ENCODE assay signal across 1 cellular context in genomic region chr16:22973451-22973991, GRCh38.
A peak's percentile ranks its signal among the peaks of the same experiment; 100 is the strongest.
TF ChIP-seq lines count a peak whose summit lies in the region.

No MANE protein-coding gene starts in this region.

TF ChIP-seq in neural cell, 6 proteins besides CTCF, POLR2A, EP300 and RAD21 (continued from another document):
- TF ChIP-seq, protein P1, sequence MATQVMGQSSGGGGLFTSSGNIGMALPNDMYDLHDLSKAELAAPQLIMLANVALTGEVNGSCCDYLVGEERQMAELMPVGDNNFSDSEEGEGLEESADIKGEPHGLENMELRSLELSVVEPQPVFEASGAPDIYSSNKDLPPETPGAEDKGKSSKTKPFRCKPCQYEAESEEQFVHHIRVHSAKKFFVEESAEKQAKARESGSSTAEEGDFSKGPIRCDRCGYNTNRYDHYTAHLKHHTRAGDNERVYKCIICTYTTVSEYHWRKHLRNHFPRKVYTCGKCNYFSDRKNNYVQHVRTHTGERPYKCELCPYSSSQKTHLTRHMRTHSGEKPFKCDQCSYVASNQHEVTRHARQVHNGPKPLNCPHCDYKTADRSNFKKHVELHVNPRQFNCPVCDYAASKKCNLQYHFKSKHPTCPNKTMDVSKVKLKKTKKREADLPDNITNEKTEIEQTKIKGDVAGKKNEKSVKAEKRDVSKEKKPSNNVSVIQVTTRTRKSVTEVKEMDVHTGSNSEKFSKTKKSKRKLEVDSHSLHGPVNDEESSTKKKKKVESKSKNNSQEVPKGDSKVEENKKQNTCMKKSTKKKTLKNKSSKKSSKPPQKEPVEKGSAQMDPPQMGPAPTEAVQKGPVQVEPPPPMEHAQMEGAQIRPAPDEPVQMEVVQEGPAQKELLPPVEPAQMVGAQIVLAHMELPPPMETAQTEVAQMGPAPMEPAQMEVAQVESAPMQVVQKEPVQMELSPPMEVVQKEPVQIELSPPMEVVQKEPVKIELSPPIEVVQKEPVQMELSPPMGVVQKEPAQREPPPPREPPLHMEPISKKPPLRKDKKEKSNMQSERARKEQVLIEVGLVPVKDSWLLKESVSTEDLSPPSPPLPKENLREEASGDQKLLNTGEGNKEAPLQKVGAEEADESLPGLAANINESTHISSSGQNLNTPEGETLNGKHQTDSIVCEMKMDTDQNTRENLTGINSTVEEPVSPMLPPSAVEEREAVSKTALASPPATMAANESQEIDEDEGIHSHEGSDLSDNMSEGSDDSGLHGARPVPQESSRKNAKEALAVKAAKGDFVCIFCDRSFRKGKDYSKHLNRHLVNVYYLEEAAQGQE (IDR thresholded peaks at IDR 0.05; ENCODE audit: borderline replicate concordance) = no peak
- TF ChIP-seq MXI1 (conservative IDR thresholded peaks at IDR 0.05; ENCODE audit: poor library complexity, severe bottlenecking) = no peak
- TF ChIP-seq TAF1 (IDR thresholded peaks at IDR 0.05; ENCODE audit: low read depth) = no peak
- peak; percentile 15 for TF ChIP-seq SMC3 (conservative IDR thresholded peaks at IDR 0.05; ENCODE audit: poor library complexity)
- no peak for TF ChIP-seq EZH2 (IDR thresholded peaks at IDR 0.05; ENCODE audit: borderline replicate concordance, insufficient read depth, low read length, poor library complexity, severe bottlenecking)
